1 cellular context compared by ENCODE assay signal in the genomic region with DNA sequence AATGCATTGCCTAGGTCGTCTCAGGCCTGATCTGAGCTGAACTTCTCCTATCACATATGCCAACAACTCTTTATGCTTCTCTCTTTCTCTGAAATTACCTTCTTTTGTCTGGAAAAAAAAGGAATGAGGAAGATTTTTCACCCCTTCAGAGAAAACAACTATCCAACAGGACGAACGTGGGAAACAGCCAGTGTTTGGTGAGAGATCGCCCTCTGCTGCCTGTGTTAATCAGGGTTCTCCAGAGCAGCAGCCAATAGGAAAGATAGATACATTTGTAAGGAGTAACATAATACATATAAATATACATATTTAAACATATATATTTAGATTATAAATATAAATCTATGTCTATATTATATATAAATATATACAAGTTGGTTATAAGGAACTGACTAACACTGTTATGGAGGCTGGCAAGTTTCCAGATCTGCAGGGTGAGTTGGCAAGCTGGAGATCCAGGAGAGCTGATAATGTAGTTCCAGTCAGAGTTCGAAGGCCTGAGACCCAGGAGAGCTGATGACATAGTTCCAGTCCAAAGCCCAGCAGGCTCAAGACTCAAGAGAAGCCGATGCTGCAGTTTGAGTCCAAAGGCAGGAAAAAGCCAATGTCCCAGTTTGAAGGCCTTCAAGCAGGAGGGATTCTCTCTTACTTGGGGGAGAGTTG.
TF ChIP-seq lines count a peak whose summit lies in the region.

No MANE protein-coding gene starts in this region.

TF ChIP-seq in GM12878, 131 proteins besides CTCF, POLR2A, EP300 and RAD21:
- TF ChIP-seq, protein P1, sequence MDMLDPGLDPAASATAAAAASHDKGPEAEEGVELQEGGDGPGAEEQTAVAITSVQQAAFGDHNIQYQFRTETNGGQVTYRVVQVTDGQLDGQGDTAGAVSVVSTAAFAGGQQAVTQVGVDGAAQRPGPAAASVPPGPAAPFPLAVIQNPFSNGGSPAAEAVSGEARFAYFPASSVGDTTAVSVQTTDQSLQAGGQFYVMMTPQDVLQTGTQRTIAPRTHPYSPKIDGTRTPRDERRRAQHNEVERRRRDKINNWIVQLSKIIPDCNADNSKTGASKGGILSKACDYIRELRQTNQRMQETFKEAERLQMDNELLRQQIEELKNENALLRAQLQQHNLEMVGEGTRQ (IDR thresholded peaks at IDR 0.05; ENCODE audit: borderline replicate concordance, low read depth, low read length), result no peak
- TF ChIP-seq MEF2A (IDR thresholded peaks at IDR 0.05; ENCODE audit: insufficient read depth, low read depth, low read length) (no peak), SMC3 (IDR thresholded peaks at IDR 0.05; ENCODE audit: borderline replicate concordance, low read length) (peak; percentile 39; the same call in 1 of the 2 replicates)
